1 cellular context compared by ENCODE assay signal in genomic region chr1:9238550-9238949, GRCh38.
TF ChIP-seq lines count a peak whose summit lies in the region.

No MANE protein-coding gene starts in this region.

TF ChIP-seq in endothelial cell of umbilical vein, 7 proteins besides CTCF, POLR2A, EP300 and RAD21 (continued from another document):
- no peak for TF ChIP-seq MAX (IDR thresholded peaks at IDR 0.05; ENCODE audit: insufficient read depth, insufficient read length)
- TF ChIP-seq EZH2 (IDR thresholded peaks at IDR 0.05; ENCODE audit: borderline replicate concordance, low read depth, low read length, severe bottlenecking) = no peak
- TF ChIP-seq JUN (IDR thresholded peaks at IDR 0.05; ENCODE audit: borderline replicate concordance, insufficient read depth, insufficient read length, low read depth) = no peak
- TF ChIP-seq MYC (IDR thresholded peaks at IDR 0.05; ENCODE audit: low read depth, low read length) = no peak
- TF ChIP-seq POLR2AphosphoS5 (IDR thresholded peaks at IDR 0.05; ENCODE audit: insufficient read depth, low read depth, low read length) = no peak
TF ChIP-seq in endothelial cell of umbilical vein: peak in this region for 0.
